Comparison of ENCODE assay signal across 1 cellular context in the genomic region with DNA sequence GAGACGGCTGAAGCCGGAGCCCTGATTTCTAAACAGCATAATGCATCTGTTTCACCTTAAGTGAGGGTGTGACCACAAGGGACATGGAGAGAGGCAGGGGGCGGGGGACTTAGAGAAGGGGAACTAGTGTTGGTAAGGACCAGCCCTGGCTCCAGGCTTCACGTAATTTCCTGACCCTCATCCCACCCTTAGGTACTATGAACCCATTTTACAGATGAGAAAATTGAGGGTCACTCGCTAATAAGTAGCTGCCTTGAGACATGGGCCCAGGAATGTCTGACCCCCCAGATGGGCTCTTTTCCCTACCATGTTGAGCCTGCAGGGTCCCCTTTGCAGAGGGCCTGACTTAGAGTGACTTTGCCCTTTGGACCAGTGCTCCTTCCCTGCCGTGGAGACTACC.
TF ChIP-seq lines count a peak whose summit lies in the region.

No MANE protein-coding gene starts in this region.

TF ChIP-seq in GM23338, 12 proteins besides CTCF, POLR2A, EP300 and RAD21 (continued from another document):
- TF ChIP-seq, protein P1, sequence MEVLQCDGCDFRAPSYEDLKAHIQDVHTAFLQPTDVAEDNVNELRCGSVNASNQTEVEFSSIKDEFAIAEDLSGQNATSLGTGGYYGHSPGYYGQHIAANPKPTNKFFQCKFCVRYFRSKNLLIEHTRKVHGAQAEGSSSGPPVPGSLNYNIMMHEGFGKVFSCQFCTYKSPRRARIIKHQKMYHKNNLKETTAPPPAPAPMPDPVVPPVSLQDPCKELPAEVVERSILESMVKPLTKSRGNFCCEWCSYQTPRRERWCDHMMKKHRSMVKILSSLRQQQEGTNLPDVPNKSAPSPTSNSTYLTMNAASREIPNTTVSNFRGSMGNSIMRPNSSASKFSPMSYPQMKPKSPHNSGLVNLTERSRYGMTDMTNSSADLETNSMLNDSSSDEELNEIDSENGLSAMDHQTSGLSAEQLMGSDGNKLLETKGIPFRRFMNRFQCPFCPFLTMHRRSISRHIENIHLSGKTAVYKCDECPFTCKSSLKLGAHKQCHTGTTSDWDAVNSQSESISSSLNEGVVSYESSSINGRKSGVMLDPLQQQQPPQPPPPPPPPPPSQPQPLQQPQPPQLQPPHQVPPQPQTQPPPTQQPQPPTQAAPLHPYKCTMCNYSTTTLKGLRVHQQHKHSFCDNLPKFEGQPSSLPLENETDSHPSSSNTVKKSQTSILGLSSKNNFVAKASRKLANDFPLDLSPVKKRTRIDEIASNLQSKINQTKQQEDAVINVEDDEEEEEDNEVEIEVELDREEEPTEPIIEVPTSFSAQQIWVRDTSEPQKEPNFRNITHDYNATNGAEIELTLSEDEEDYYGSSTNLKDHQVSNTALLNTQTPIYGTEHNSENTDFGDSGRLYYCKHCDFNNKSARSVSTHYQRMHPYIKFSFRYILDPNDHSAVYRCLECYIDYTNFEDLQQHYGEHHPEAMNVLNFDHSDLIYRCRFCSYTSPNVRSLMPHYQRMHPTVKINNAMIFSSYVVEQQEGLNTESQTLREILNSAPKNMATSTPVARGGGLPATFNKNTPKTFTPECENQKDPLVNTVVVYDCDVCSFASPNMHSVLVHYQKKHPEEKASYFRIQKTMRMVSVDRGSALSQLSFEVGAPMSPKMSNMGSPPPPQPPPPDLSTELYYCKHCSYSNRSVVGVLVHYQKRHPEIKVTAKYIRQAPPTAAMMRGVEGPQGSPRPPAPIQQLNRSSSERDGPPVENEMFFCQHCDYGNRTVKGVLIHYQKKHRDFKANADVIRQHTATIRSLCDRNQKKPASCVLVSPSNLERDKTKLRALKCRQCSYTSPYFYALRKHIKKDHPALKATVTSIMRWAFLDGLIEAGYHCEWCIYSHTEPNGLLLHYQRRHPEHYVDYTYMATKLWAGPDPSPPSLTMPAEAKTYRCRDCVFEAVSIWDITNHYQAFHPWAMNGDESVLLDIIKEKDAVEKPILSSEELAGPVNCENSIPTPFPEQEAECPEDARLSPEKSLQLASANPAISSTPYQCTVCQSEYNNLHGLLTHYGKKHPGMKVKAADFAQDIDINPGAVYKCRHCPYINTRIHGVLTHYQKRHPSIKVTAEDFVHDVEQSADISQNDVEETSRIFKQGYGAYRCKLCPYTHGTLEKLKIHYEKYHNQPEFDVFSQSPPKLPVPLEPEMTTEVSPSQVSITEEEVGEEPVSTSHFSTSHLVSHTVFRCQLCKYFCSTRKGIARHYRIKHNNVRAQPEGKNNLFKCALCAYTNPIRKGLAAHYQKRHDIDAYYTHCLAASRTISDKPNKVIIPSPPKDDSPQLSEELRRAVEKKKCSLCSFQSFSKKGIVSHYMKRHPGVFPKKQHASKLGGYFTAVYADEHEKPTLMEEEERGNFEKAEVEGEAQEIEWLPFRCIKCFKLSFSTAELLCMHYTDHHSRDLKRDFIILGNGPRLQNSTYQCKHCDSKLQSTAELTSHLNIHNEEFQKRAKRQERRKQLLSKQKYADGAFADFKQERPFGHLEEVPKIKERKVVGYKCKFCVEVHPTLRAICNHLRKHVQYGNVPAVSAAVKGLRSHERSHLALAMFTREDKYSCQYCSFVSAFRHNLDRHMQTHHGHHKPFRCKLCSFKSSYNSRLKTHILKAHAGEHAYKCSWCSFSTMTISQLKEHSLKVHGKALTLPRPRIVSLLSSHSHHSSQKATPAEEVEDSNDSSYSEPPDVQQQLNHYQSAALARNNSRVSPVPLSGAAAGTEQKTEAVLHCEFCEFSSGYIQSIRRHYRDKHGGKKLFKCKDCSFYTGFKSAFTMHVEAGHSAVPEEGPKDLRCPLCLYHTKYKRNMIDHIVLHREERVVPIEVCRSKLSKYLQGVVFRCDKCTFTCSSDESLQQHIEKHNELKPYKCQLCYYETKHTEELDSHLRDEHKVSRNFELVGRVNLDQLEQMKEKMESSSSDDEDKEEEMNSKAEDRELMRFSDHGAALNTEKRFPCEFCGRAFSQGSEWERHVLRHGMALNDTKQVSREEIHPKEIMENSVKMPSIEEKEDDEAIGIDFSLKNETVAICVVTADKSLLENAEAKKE (CRISPR knock-in tag; IDR thresholded peaks at IDR 0.05), result no peak
- TF ChIP-seq EZH2phosphoT487 (IDR thresholded peaks at IDR 0.05; ENCODE audit: unreplicated experiment) (no peak), ZNF331 (CRISPR knock-in tag; IDR thresholded peaks at IDR 0.05; ENCODE audit: low read depth) (no peak), POLR2AphosphoS5 (IDR thresholded peaks at IDR 0.05; ENCODE audit: low read depth) (no peak), STAT1 (IDR thresholded peaks at IDR 0.05; ENCODE audit: unreplicated experiment) (no peak), EZH2 (IDR thresholded peaks at IDR 0.05; ENCODE audit: low read depth, unreplicated experiment) (no peak)
- TF ChIP-seq, protein P2, sequence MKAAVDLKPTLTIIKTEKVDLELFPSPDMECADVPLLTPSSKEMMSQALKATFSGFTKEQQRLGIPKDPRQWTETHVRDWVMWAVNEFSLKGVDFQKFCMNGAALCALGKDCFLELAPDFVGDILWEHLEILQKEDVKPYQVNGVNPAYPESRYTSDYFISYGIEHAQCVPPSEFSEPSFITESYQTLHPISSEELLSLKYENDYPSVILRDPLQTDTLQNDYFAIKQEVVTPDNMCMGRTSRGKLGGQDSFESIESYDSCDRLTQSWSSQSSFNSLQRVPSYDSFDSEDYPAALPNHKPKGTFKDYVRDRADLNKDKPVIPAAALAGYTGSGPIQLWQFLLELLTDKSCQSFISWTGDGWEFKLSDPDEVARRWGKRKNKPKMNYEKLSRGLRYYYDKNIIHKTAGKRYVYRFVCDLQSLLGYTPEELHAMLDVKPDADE (IDR thresholded peaks at IDR 0.05), result no peak
